ENCODE assay signal across 1 cellular context in the genomic region with DNA sequence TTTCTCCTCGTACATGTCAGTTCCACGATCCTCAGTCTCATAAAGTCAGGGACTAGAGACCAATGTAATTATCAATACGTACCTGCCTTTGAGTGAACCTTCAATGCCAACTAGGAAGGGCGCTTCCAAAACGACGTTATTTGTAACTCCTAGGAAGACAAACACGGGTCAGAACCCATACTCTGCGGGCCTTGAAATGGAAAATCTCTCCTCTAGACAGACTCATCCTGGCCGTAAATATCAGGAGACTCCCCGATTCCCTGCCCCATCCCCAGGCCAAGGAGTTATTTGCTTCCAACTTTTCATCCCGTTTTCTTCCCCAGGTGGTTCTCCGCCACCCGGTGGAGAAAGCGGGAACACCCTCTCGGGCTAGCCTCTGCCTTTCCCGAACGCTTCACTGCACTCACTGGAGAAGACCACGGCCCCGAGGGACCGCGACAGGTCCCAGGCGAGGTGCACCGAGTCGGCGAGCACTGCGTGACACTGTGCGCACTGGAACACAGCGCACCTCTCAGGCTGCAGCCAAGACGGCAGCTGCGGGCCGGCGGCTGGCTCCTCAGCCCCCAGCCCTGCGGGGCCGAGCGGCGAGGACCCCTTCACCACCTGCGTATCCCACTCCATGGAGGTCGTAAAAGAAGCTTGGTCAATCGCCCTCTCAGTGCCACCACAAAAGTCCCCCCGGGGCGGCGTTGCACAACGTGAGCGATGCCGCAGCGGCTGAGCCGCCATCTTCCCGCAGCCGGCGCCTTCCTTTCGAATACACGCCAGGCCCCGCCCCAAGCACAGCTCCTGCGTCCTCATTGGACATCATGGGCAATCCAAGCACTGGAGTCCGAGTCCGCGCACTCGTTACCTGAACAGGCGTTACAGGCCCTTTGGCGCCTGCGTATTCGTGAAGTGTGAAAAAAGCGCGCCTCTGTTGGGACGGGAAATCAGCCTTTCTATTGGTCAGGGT.
TF ChIP-seq lines count a peak whose summit lies in the region.

A gene (minus strand): TSS at position 759 of the 955 bp plus-strand sequence. CDS start 30 bp downstream, at position 729.

TF ChIP-seq in HEK293, 187 proteins besides CTCF, POLR2A, EP300 and RAD21 (continued from another document and continues in another):
- no peak for TF ChIP-seq ZNF354C (tag by site-specific recombination; IDR thresholded peaks at IDR 0.05; ENCODE audit: borderline replicate concordance, low read depth)
- TF ChIP-seq ZNF792 (tag by site-specific recombination; IDR thresholded peaks at IDR 0.05): 0 out of 2 replicates have a peak, but pooled peaks have one; percentile 14
- TF ChIP-seq ZNF560 (tag by site-specific recombination; IDR thresholded peaks at IDR 0.05; ENCODE audit: borderline replicate concordance): no peak
- 0 out of 2 replicates have a peak, but pooled peaks have one; percentile 13 for TF ChIP-seq KLF7 (tag by site-specific recombination; IDR thresholded peaks at IDR 0.05; ENCODE audit: borderline replicate concordance)
- TF ChIP-seq, protein P1, sequence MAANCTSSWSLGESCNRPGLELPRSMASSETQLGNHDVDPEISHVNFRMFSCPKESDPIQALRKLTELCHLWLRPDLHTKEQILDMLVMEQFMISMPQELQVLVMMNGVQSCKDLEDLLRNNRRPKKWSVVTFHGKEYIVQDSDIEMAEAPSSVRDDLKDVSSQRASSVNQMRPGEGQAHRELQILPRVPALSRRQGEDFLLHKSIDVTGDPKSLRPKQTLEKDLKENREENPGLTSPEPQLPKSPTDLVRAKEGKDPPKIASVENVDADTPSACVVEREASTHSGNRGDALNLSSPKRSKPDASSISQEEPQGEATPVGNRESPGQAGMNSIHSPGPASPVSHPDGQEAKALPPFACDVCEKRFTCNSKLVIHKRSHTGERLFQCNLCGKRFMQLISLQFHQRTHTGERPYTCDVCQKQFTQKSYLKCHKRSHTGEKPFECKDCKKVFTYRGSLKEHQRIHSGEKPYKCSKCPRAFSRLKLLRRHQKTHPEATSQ (tag by site-specific recombination; IDR thresholded peaks at IDR 0.05): no peak
- no peak for TF ChIP-seq ZNF670 (tag by site-specific recombination; IDR thresholded peaks at IDR 0.05; ENCODE audit: low read depth)
- TF ChIP-seq IKZF3 (tag by site-specific recombination; IDR thresholded peaks at IDR 0.05): peak; percentile 92
- peak; percentile 58; the same call in 1 of the 2 replicates for TF ChIP-seq ZNF394 (tag by site-specific recombination; IDR thresholded peaks at IDR 0.05; ENCODE audit: borderline replicate concordance)
- TF ChIP-seq ZSCAN16 (tag by site-specific recombination; IDR thresholded peaks at IDR 0.05): 0 out of 2 replicates have a peak, but pooled peaks have one; percentile 46
- TF ChIP-seq, protein P2, sequence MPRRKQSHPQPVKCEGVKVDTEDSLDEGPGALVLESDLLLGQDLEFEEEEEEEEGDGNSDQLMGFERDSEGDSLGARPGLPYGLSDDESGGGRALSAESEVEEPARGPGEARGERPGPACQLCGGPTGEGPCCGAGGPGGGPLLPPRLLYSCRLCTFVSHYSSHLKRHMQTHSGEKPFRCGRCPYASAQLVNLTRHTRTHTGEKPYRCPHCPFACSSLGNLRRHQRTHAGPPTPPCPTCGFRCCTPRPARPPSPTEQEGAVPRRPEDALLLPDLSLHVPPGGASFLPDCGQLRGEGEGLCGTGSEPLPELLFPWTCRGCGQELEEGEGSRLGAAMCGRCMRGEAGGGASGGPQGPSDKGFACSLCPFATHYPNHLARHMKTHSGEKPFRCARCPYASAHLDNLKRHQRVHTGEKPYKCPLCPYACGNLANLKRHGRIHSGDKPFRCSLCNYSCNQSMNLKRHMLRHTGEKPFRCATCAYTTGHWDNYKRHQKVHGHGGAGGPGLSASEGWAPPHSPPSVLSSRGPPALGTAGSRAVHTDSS (tag by site-specific recombination; IDR thresholded peaks at IDR 0.05): no peak
- TF ChIP-seq ZNF175 (tag by site-specific recombination; IDR thresholded peaks at IDR 0.05): no peak
- no peak for TF ChIP-seq OSR2 (tag by site-specific recombination; IDR thresholded peaks at IDR 0.05)
- peak; percentile 52; the same call in 1 of the 2 replicates for TF ChIP-seq WT1 (tag by site-specific recombination; IDR thresholded peaks at IDR 0.05)
- peak; percentile 64; the same call in 1 of the 2 replicates for TF ChIP-seq ZSCAN23 (tag by site-specific recombination; IDR thresholded peaks at IDR 0.05)
- TF ChIP-seq ZNF610 (tag by site-specific recombination; IDR thresholded peaks at IDR 0.05; ENCODE audit: borderline replicate concordance): peak; percentile 64
- 0 out of 2 replicates have a peak, but pooled peaks have one; percentile 14 for TF ChIP-seq ZNF561 (tag by site-specific recombination; IDR thresholded peaks at IDR 0.05; ENCODE audit: borderline replicate concordance)
- no peak for TF ChIP-seq FEZF1 (tag by site-specific recombination; IDR thresholded peaks at IDR 0.05)
- peak; percentile 68; the same call in 1 of the 2 replicates for TF ChIP-seq ZSCAN30 (tag by site-specific recombination; IDR thresholded peaks at IDR 0.05)
- TF ChIP-seq ZNF19 (tag by site-specific recombination; IDR thresholded peaks at IDR 0.05; ENCODE audit: low read depth): no peak
- no peak for TF ChIP-seq ZNF121 (tag by site-specific recombination; IDR thresholded peaks at IDR 0.05)
- no peak for TF ChIP-seq HOXA7 (CRISPR knock-in tag; IDR thresholded peaks at IDR 0.05; ENCODE audit: borderline replicate concordance)
- TF ChIP-seq ZXDB (tag by site-specific recombination; IDR thresholded peaks at IDR 0.05): peak; percentile 71
- TF ChIP-seq ZNF660 (tag by site-specific recombination; IDR thresholded peaks at IDR 0.05): peak; percentile 46; the same call in 1 of the 2 replicates
- no peak for TF ChIP-seq ZFHX2 (tag by site-specific recombination; conservative IDR thresholded peaks at IDR 0.05)
- TF ChIP-seq, protein P3, sequence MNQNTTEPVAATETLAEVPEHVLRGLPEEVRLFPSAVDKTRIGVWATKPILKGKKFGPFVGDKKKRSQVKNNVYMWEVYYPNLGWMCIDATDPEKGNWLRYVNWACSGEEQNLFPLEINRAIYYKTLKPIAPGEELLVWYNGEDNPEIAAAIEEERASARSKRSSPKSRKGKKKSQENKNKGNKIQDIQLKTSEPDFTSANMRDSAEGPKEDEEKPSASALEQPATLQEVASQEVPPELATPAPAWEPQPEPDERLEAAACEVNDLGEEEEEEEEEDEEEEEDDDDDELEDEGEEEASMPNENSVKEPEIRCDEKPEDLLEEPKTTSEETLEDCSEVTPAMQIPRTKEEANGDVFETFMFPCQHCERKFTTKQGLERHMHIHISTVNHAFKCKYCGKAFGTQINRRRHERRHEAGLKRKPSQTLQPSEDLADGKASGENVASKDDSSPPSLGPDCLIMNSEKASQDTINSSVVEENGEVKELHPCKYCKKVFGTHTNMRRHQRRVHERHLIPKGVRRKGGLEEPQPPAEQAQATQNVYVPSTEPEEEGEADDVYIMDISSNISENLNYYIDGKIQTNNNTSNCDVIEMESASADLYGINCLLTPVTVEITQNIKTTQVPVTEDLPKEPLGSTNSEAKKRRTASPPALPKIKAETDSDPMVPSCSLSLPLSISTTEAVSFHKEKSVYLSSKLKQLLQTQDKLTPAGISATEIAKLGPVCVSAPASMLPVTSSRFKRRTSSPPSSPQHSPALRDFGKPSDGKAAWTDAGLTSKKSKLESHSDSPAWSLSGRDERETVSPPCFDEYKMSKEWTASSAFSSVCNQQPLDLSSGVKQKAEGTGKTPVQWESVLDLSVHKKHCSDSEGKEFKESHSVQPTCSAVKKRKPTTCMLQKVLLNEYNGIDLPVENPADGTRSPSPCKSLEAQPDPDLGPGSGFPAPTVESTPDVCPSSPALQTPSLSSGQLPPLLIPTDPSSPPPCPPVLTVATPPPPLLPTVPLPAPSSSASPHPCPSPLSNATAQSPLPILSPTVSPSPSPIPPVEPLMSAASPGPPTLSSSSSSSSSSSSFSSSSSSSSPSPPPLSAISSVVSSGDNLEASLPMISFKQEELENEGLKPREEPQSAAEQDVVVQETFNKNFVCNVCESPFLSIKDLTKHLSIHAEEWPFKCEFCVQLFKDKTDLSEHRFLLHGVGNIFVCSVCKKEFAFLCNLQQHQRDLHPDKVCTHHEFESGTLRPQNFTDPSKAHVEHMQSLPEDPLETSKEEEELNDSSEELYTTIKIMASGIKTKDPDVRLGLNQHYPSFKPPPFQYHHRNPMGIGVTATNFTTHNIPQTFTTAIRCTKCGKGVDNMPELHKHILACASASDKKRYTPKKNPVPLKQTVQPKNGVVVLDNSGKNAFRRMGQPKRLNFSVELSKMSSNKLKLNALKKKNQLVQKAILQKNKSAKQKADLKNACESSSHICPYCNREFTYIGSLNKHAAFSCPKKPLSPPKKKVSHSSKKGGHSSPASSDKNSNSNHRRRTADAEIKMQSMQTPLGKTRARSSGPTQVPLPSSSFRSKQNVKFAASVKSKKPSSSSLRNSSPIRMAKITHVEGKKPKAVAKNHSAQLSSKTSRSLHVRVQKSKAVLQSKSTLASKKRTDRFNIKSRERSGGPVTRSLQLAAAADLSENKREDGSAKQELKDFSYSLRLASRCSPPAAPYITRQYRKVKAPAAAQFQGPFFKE (tag by site-specific recombination; IDR thresholded peaks at IDR 0.05; ENCODE audit: borderline replicate concordance): no peak
- TF ChIP-seq ZNF654 (tag by site-specific recombination; IDR thresholded peaks at IDR 0.05; ENCODE audit: low read depth): peak; percentile 42
- TF ChIP-seq ZNF768 (tag by site-specific recombination; IDR thresholded peaks at IDR 0.05): no peak
- TF ChIP-seq, protein P4, sequence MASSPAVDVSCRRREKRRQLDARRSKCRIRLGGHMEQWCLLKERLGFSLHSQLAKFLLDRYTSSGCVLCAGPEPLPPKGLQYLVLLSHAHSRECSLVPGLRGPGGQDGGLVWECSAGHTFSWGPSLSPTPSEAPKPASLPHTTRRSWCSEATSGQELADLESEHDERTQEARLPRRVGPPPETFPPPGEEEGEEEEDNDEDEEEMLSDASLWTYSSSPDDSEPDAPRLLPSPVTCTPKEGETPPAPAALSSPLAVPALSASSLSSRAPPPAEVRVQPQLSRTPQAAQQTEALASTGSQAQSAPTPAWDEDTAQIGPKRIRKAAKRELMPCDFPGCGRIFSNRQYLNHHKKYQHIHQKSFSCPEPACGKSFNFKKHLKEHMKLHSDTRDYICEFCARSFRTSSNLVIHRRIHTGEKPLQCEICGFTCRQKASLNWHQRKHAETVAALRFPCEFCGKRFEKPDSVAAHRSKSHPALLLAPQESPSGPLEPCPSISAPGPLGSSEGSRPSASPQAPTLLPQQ (tag by site-specific recombination; IDR thresholded peaks at IDR 0.05): peak; percentile 59
- TF ChIP-seq, protein P5, sequence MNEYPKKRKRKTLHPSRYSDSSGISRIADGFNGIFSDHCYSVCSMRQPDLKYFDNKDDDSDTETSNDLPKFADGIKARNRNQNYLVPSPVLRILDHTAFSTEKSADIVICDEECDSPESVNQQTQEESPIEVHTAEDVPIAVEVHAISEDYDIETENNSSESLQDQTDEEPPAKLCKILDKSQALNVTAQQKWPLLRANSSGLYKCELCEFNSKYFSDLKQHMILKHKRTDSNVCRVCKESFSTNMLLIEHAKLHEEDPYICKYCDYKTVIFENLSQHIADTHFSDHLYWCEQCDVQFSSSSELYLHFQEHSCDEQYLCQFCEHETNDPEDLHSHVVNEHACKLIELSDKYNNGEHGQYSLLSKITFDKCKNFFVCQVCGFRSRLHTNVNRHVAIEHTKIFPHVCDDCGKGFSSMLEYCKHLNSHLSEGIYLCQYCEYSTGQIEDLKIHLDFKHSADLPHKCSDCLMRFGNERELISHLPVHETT (tag by site-specific recombination; IDR thresholded peaks at IDR 0.05): peak; percentile 61; the same call in 1 of the 2 replicates
- no peak for TF ChIP-seq SALL2 (tag by site-specific recombination; IDR thresholded peaks at IDR 0.05; ENCODE audit: borderline replicate concordance)
- TF ChIP-seq, protein P6, sequence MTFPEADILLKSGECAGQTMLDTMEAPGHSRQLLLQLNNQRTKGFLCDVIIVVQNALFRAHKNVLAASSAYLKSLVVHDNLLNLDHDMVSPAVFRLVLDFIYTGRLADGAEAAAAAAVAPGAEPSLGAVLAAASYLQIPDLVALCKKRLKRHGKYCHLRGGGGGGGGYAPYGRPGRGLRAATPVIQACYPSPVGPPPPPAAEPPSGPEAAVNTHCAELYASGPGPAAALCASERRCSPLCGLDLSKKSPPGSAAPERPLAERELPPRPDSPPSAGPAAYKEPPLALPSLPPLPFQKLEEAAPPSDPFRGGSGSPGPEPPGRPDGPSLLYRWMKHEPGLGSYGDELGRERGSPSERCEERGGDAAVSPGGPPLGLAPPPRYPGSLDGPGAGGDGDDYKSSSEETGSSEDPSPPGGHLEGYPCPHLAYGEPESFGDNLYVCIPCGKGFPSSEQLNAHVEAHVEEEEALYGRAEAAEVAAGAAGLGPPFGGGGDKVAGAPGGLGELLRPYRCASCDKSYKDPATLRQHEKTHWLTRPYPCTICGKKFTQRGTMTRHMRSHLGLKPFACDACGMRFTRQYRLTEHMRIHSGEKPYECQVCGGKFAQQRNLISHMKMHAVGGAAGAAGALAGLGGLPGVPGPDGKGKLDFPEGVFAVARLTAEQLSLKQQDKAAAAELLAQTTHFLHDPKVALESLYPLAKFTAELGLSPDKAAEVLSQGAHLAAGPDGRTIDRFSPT (tag by site-specific recombination; IDR thresholded peaks at IDR 0.05): no peak
- TF ChIP-seq ZFP37 (tag by site-specific recombination; IDR thresholded peaks at IDR 0.05): peak; percentile 61; the same call in 1 of the 2 replicates
- TF ChIP-seq ZNF184 (tag by site-specific recombination; IDR thresholded peaks at IDR 0.05): no peak
- TF ChIP-seq ZNF350 (tag by site-specific recombination; IDR thresholded peaks at IDR 0.05): no peak
- no peak for TF ChIP-seq BCL11A (tag by site-specific recombination; IDR thresholded peaks at IDR 0.05; ENCODE audit: low read depth)
- TF ChIP-seq ZNF529 (tag by site-specific recombination; IDR thresholded peaks at IDR 0.05; ENCODE audit: insufficient replicate concordance): no peak
- no peak for TF ChIP-seq ZNF132 (tag by site-specific recombination; IDR thresholded peaks at IDR 0.05; ENCODE audit: borderline replicate concordance)
- TF ChIP-seq ZNF501 (tag by site-specific recombination; IDR thresholded peaks at IDR 0.05): peak; percentile 79
- TF ChIP-seq ZNF837 (tag by site-specific recombination; IDR thresholded peaks at IDR 0.05): no peak
- TF ChIP-seq ZNF366 (tag by site-specific recombination; conservative IDR thresholded peaks at IDR 0.05): peak; percentile 86
- TF ChIP-seq SCRT2 (tag by site-specific recombination; IDR thresholded peaks at IDR 0.05): peak; percentile 86
- TF ChIP-seq ZNF23 (tag by site-specific recombination; IDR thresholded peaks at IDR 0.05; ENCODE audit: borderline replicate concordance): no peak
- TF ChIP-seq SP3 (tag by site-specific recombination; IDR thresholded peaks at IDR 0.05): peak; percentile 61; the same call in 1 of the 2 replicates
- TF ChIP-seq ZNF335 (tag by site-specific recombination; conservative IDR thresholded peaks at IDR 0.05): peak; percentile 91
- no peak for TF ChIP-seq ZNF133 (tag by site-specific recombination; IDR thresholded peaks at IDR 0.05)
- TF ChIP-seq ZNF629 (tag by site-specific recombination; IDR thresholded peaks at IDR 0.05): peak; percentile 57
- no peak for TF ChIP-seq ZNF510 (tag by site-specific recombination; IDR thresholded peaks at IDR 0.05; ENCODE audit: insufficient replicate concordance)
